1 cellular context compared by ENCODE assay signal in genomic region chr17:2869604-2870003, GRCh38.
TF ChIP-seq lines count a peak whose summit lies in the region.

No MANE protein-coding gene starts in this region.

TF ChIP-seq in K562, 482 proteins besides CTCF, POLR2A, EP300 and RAD21 (continued from another document):
- TF ChIP-seq, protein P1, sequence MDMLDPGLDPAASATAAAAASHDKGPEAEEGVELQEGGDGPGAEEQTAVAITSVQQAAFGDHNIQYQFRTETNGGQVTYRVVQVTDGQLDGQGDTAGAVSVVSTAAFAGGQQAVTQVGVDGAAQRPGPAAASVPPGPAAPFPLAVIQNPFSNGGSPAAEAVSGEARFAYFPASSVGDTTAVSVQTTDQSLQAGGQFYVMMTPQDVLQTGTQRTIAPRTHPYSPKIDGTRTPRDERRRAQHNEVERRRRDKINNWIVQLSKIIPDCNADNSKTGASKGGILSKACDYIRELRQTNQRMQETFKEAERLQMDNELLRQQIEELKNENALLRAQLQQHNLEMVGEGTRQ (CRISPR knock-in tag; IDR thresholded peaks at IDR 0.05): 0 out of 2 replicates have a peak, but pooled peaks have one; percentile 10
- TF ChIP-seq ATF1 (CRISPR knock-in tag; IDR thresholded peaks at IDR 0.05) (no peak), ATF1 (tag; IDR thresholded peaks at IDR 0.05) (no peak)
